ENCODE assay signal across 11 cellular contexts in the genomic region with DNA sequence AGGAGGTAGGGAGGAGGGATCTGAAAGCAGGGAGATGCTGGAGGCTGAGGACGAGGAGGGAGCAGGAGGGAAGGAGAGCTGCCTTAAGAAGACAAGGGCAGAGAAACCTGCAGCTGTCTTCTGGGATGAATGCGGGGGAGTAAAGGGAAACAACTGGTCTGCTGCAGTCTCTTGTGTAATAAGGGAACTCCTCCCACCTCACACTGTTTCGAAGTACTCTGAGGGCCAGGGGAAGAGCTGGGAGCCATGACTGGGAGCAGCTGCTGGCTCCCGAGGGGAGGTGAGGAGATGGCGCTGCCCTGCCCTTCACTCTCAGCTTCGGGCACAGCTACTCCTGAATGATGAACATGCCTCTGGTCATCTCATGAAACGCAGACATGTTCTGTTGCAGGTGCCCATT.
DNase-seq lines count a peak whose midpoint lies in the region; ATAC-seq, FAIRE-seq and TF ChIP-seq lines count a peak whose summit lies in the region.
"Had no signal": no experiment of that assay in that cellular context is flagged by ENCODE, and none has a peak within 500 bp of the region (broad histone marks: within the 10 kb centered on the region; RNA-seq: fewer than 3 reads in every experiment).

No MANE protein-coding gene starts in this region.

- H4K20me1 ChIP-seq in astrocyte (ENCODE audit: insufficient read depth, low read length), result peaks cover 4% of the 10 kb centered on the region

- no peaks in the 10 kb centered on the region for H3K9me3 ChIP-seq in astrocyte (ENCODE audit: insufficient read depth, low read depth, low read length)
- H3K9me3 ChIP-seq: colonic mucosa had no signal

- TF ChIP-seq CTCF in astrocyte (IDR thresholded peaks at IDR 0.05; ENCODE audit: insufficient read depth, low read depth, low read length), result no peak
- no peak for TF ChIP-seq CTCF in kidney epithelial cell (IDR thresholded peaks at IDR 0.05; ENCODE audit: insufficient read depth, low read length, poor library complexity, severe bottlenecking)

- no peaks in the 10 kb centered on the region for H3K79me2 ChIP-seq in astrocyte (ENCODE audit: insufficient read depth, low read length)

- H3K27ac ChIP-seq in astrocyte (ENCODE audit: low read depth, low read length), result no peak overlapping the region
- H3K27ac ChIP-seq: 22Rv1, colonic mucosa had no signal

- peak; percentile 46 for DNase-seq in DMS 273 (lab: John Stamatoyannopoulos, UW; ENCODE audit: unreplicated experiment)
- DNase-seq in DMS 273 treated with DMSO at 0.1 percent for 48 hours (lab: John Stamatoyannopoulos, UW), result no peak
- peak; percentile 54 for DNase-seq in astrocyte (ENCODE audit: low read depth)
- peak; percentile 53 for DNase-seq in kidney epithelial cell (ENCODE audit: low read depth)
- DNase-seq in smooth muscle cell of the brain vasculature (ENCODE audit: low read depth, low spot score), result peak; percentile 17
- no peak for DNase-seq in posterior vena cava (ENCODE audit: low spot score)
- DNase-seq in 8988T, result no peak
- DNase-seq: activated T-cell treated with anti-CD3 and anti-CD28 coated beads, Interleukin-2, amount 50 U/mL, for 1 hour; colonic mucosa had no signal

- peaks cover 4% of the 10 kb centered on the region for H3K4me1 Mint-ChIP-seq in astrocyte (ENCODE audit: low read depth, unreplicated experiment)

- H3K27ac Mint-ChIP-seq in astrocyte (ENCODE audit: unreplicated experiment), result no peak overlapping the region

- H3K27me3 ChIP-seq in astrocyte (ENCODE audit: insufficient read depth, low read length) (no peaks in the 10 kb centered on the region), kidney epithelial cell (ENCODE audit: control insufficient read depth, insufficient read depth, low read length) (no peaks in the 10 kb centered on the region)
- H3K27me3 ChIP-seq: colonic mucosa had no signal

- ATAC-seq in GM21576 (IDR thresholded peaks at IDR 0.05; ENCODE audit: unreplicated experiment), result no peak

- H3K9me3 Mint-ChIP-seq in astrocyte (ENCODE audit: unreplicated experiment), result no peaks in the 10 kb centered on the region

- no peaks in the 10 kb centered on the region for H3K27me3 Mint-ChIP-seq in astrocyte (ENCODE audit: low read depth, unreplicated experiment)

- no peak overlapping the region for H3K9ac ChIP-seq in astrocyte (ENCODE audit: low read length)

- H3K4me3 ChIP-seq in astrocyte (ENCODE audit: insufficient read depth, low read depth, low read length) (no peak overlapping the region), kidney epithelial cell (ENCODE audit: low read depth, low read length) (no peak overlapping the region)
- H3K4me3 ChIP-seq: colonic mucosa had no signal

- no peak overlapping the region for H2AFZ ChIP-seq in astrocyte (ENCODE audit: low read depth, low read length)

- H3K4me3 Mint-ChIP-seq in astrocyte (ENCODE audit: unreplicated experiment), result no peak overlapping the region

- intact Hi-C loops in posterior vena cava (cut with DNase I), result no loop called here

- no peaks in the 10 kb centered on the region for H3K4me1 ChIP-seq in astrocyte (ENCODE audit: insufficient read depth, low read length)
- H3K4me1 ChIP-seq: colonic mucosa had no signal

- no peak overlapping the region for H3K4me2 ChIP-seq in astrocyte (ENCODE audit: low read length)

- H3K36me3 Mint-ChIP-seq in astrocyte (ENCODE audit: low read depth, unreplicated experiment), result peaks cover 21% of the 10 kb centered on the region

- FAIRE-seq in astrocyte (lab: Jason Lieb, UNC), result no peak

- peaks cover 37% of the 10 kb centered on the region for H3K36me3 ChIP-seq in astrocyte (ENCODE audit: insufficient read depth, low read length)
- peaks cover 5% of the 10 kb centered on the region for H3K36me3 ChIP-seq in kidney epithelial cell (ENCODE audit: control insufficient read depth, insufficient read depth, low read length)
- H3K36me3 ChIP-seq: colonic mucosa had no signal

Comparison
In these comparisons a context has a peak if more than half of its experiments do, and no peak if none do; other contexts are left out.
1. DNase-seq: peak in DMS 273 (single experiment), astrocyte (single experiment), kidney epithelial cell (single experiment) and smooth muscle cell of the brain vasculature (single experiment); none in DMS 273 treated with DMSO at 0.1 percent for 48 hours (single experiment), posterior vena cava (single experiment) and 8988T (single experiment).